ENCODE assay signal across 1 cellular context in the genomic region with DNA sequence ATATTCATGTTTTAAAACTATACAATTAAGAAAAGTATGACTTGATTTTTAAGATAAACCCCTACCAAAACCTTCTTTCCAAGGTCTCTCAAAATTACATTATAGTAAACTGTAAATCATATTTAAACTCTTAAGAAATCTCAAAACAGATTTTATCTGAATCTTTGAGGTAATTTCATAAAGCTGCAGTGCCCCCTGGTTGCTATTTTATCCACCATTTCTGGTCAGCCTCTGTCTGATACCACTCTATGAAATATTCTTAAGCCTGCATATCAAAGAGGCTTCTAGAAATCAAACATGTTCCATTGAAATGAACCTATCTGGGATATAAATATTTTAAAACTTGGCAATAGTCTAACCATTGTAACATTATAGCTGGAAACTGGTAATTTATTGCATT.
TF ChIP-seq lines count a peak whose summit lies in the region.

No MANE protein-coding gene starts in this region.

TF ChIP-seq in GM23338, 12 proteins besides CTCF, POLR2A, EP300 and RAD21 (continued from another document):
- TF ChIP-seq, protein P1, sequence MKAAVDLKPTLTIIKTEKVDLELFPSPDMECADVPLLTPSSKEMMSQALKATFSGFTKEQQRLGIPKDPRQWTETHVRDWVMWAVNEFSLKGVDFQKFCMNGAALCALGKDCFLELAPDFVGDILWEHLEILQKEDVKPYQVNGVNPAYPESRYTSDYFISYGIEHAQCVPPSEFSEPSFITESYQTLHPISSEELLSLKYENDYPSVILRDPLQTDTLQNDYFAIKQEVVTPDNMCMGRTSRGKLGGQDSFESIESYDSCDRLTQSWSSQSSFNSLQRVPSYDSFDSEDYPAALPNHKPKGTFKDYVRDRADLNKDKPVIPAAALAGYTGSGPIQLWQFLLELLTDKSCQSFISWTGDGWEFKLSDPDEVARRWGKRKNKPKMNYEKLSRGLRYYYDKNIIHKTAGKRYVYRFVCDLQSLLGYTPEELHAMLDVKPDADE (IDR thresholded peaks at IDR 0.05): no peak
- TF ChIP-seq, protein P2, sequence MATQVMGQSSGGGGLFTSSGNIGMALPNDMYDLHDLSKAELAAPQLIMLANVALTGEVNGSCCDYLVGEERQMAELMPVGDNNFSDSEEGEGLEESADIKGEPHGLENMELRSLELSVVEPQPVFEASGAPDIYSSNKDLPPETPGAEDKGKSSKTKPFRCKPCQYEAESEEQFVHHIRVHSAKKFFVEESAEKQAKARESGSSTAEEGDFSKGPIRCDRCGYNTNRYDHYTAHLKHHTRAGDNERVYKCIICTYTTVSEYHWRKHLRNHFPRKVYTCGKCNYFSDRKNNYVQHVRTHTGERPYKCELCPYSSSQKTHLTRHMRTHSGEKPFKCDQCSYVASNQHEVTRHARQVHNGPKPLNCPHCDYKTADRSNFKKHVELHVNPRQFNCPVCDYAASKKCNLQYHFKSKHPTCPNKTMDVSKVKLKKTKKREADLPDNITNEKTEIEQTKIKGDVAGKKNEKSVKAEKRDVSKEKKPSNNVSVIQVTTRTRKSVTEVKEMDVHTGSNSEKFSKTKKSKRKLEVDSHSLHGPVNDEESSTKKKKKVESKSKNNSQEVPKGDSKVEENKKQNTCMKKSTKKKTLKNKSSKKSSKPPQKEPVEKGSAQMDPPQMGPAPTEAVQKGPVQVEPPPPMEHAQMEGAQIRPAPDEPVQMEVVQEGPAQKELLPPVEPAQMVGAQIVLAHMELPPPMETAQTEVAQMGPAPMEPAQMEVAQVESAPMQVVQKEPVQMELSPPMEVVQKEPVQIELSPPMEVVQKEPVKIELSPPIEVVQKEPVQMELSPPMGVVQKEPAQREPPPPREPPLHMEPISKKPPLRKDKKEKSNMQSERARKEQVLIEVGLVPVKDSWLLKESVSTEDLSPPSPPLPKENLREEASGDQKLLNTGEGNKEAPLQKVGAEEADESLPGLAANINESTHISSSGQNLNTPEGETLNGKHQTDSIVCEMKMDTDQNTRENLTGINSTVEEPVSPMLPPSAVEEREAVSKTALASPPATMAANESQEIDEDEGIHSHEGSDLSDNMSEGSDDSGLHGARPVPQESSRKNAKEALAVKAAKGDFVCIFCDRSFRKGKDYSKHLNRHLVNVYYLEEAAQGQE (IDR thresholded peaks at IDR 0.05; ENCODE audit: unreplicated experiment): no peak
- no peak for TF ChIP-seq POLR2AphosphoS5 (IDR thresholded peaks at IDR 0.05; ENCODE audit: low read depth)
- TF ChIP-seq ZNF331 (CRISPR knock-in tag; IDR thresholded peaks at IDR 0.05; ENCODE audit: low read depth): no peak
- no peak for TF ChIP-seq JUNB (IDR thresholded peaks at IDR 0.05; ENCODE audit: unreplicated experiment)
- TF ChIP-seq NANOG (IDR thresholded peaks at IDR 0.05; ENCODE audit: borderline replicate concordance): no peak
- no peak for TF ChIP-seq EZH2phosphoT487 (IDR thresholded peaks at IDR 0.05; ENCODE audit: unreplicated experiment)
- TF ChIP-seq STAT1 (IDR thresholded peaks at IDR 0.05; ENCODE audit: unreplicated experiment): no peak
